ENCODE assay signal across 9 cellular contexts in the genomic region with DNA sequence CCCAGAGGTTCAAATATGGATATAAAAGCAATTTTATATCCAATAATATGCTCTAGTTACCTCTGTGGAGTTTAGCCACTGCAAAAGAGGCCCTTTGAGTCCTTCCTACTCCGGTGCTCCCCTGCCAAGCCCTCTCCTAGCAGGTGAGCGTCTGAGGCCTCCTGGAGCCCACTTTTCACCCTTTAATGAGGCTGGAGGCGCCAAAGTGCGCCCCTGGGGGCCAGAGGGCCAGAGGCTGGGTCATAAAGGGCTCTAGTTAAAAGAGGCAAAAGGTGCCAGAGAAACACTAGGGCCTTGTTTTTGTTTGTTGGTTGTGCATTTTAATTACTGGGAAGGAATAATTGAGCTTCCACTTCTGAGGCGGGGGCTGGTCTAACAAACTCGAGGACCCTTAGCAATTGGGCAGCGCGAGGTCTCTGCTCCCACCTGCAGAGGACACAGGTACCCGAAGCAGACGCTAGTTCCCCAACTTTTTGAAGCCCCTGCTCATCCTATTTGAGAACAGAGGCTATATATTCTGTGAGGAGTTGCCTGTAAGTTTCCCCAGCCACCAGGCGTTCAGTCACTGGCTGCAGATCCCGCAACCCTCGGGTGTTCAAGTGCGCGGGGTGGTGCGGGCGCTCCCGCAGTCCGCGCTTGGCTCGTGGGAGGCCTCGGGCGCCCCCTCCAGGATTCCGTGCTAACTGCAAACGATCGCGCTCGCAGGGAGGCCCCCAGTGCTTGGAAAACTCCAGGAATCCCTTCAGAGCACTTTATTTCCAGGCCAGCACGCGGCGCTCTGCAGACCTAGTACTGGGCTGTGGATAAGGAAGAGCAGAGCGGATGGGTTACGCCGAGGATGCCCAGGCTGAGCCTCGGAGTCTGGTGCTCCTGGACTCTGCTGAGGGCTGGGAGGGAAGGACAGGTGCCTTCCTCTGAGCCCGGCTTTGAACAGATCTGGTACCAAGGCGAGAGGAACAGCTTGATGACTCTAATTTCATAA. TPM values are rescaled to one million over a fixed set of nuclear protein-coding genes. Genes with fewer than 3 reads are reported as not detected.
DNase-seq lines count a peak whose midpoint lies in the region; ATAC-seq and TF ChIP-seq lines count a peak whose summit lies in the region.
"Had no signal": no experiment of that assay in that cellular context is flagged by ENCODE, and none has a peak within 500 bp of the region (broad histone marks: within the 10 kb centered on the region; RNA-seq: fewer than 3 reads in every experiment).

No MANE protein-coding gene starts in this region.

- H3K4me1 Mint-ChIP-seq in endodermal cell, result peaks cover 17% of the 10 kb centered on the region
- H3K4me1 Mint-ChIP-seq in stimulated activated naive B cell treated with anti-CD40 and anti-IgM and Interleukin-4, amounts not matched to agents 10 μg/mL and 1 μg/mL and 100 μg/mL, for 72 hours, result peaks cover 14 to 31% of the 10 kb centered on the region in 2 donors

- TF ChIP-seq CTCF in VCaP (conservative IDR thresholded peaks at IDR 0.05) (peak; percentile 79), endodermal cell (conservative IDR thresholded peaks at IDR 0.05) (peak; percentile 97), lung (IDR thresholded peaks at IDR 0.05; ENCODE audit: control extremely low read depth, extremely low read depth) (peak; percentile 54)

- 19 to 24% methylated on average over 31 to 37 of the region's 37 CpGs for WGBS in endodermal cell (ENCODE audit: insufficient coverage in 1 of 2, insufficient read length in 1 of 2), 2 experiments
- WGBS in lung, 2 donors, result 14 to 16% methylated on average over 37 of the region's 37 CpGs

- H3K9me3 ChIP-seq in endodermal cell (ENCODE audit: control insufficient read depth, low read length) (no peaks in the 10 kb centered on the region), lung (ENCODE audit: control insufficient read depth in 2 of 2, insufficient read depth in 1 of 2, low read length in 1 of 2) (no peaks in the 10 kb centered on the region)

- H3K27me3 ChIP-seq in endodermal cell (ENCODE audit: control insufficient read depth, insufficient read depth, low read length, poor library complexity, severe bottlenecking), result peaks cover 38% of the 10 kb centered on the region
- no peaks in the 10 kb centered on the region for H3K27me3 ChIP-seq in lung (ENCODE audit: control insufficient read depth, insufficient read depth)

- H3K4me3 ChIP-seq in endodermal cell (ENCODE audit: low read length) (no peak overlapping the region), lung (no peak overlapping the region)

- H3K9me3 Mint-ChIP-seq in endodermal cell, result no peaks in the 10 kb centered on the region
- H3K9me3 Mint-ChIP-seq in stimulated activated naive B cell treated with anti-CD40 and anti-IgM and Interleukin-4, amounts not matched to agents 10 μg/mL and 1 μg/mL and 100 μg/mL, for 72 hours, result peaks cover 8 to 9% of the 10 kb centered on the region in 2 donors
- H3K9me3 Mint-ChIP-seq: CD8-positive, alpha-beta memory T cell had no signal

- H3K36me3 Mint-ChIP-seq in endodermal cell (ENCODE audit: low read depth), result no peaks in the 10 kb centered on the region
- H3K36me3 Mint-ChIP-seq in stimulated activated naive B cell treated with anti-CD40 and anti-IgM and Interleukin-4, amounts not matched to agents 10 μg/mL and 1 μg/mL and 100 μg/mL, for 72 hours, result peaks cover 0 to 12% of the 10 kb centered on the region in 2 donors
- H3K36me3 Mint-ChIP-seq: CD8-positive, alpha-beta memory T cell had no signal

- peak; percentile 81 for ATAC-seq in lung (ENCODE audit: insufficient read depth, low FRiP score)
- ATAC-seq in stimulated activated naive B cell treated with anti-CD40 and anti-IgM and Interleukin-4, amounts not matched to agents 10 μg/mL and 1 μg/mL and 100 μg/mL, for 72 hours (replicated peaks), result peak; percentile 91 to 93

- peaks cover 46% of the 10 kb centered on the region for H3K27me3 Mint-ChIP-seq in endodermal cell (ENCODE audit: insufficient read depth)
- no peaks in the 10 kb centered on the region for H3K27me3 Mint-ChIP-seq in stimulated activated naive B cell treated with anti-CD40 and anti-IgM and Interleukin-4, amounts not matched to agents 10 μg/mL and 1 μg/mL and 100 μg/mL, for 72 hours

- DNase-seq in NCI-H748 (lab: John Stamatoyannopoulos, UW; ENCODE audit: unreplicated experiment) (peak; percentile 50), NCI-H748 treated with DMSO at 0.1 percent for 48 hours (lab: John Stamatoyannopoulos, UW) (no peak), HCEC 1CT (peak; percentile 74), Kasumi-1 (lab: John Stamatoyannopoulos, UW) (peak; percentile 64 to 69), endodermal cell (peak; percentile 98), lung (ENCODE audit: low spot score) (peak; percentile 56)
- DNase-seq in stimulated activated naive B cell treated with anti-CD40 and anti-IgM and Interleukin-4, amounts not matched to agents 10 μg/mL and 1 μg/mL and 100 μg/mL, for 72 hours, result peak; percentile 50

- H3K36me3 ChIP-seq in endodermal cell (ENCODE audit: control insufficient read depth, insufficient read depth, low read length) (no peaks in the 10 kb centered on the region), lung (ENCODE audit: control insufficient read depth in 2 of 2, insufficient read depth in 2 of 2, low read length in 2 of 2) (no peaks in the 10 kb centered on the region)

- H3K9ac ChIP-seq in endodermal cell (ENCODE audit: extremely low read depth, low read length, poor library complexity, severe bottlenecking), result no peak overlapping the region

- H3K27ac ChIP-seq in VCaP (no peak overlapping the region), endodermal cell (ENCODE audit: low read depth, low read length) (no peak overlapping the region), lung (ENCODE audit: low read depth in 1 of 2, low read length in 1 of 2) (no peak overlapping the region)

- no peak overlapping the region for H3K4me3 Mint-ChIP-seq in endodermal cell
- peak overlapping the region; percentile 54 to 79 for H3K4me3 Mint-ChIP-seq in stimulated activated naive B cell treated with anti-CD40 and anti-IgM and Interleukin-4, amounts not matched to agents 10 μg/mL and 1 μg/mL and 100 μg/mL, for 72 hours
- H3K4me3 Mint-ChIP-seq: CD8-positive, alpha-beta memory T cell had no signal

- H3K4me1 ChIP-seq in endodermal cell (ENCODE audit: control insufficient read depth, insufficient read depth, low read length) (no peaks in the 10 kb centered on the region), lung (ENCODE audit: control insufficient read depth in 2 of 2, insufficient read depth in 2 of 2, low read length in 2 of 2) (peaks cover 0 to 5% of the 10 kb centered on the region in 2 donors)

- H3K27ac Mint-ChIP-seq in endodermal cell, result no peak overlapping the region
- peak overlapping the region; percentile 9 for H3K27ac Mint-ChIP-seq in stimulated activated naive B cell treated with anti-CD40 and anti-IgM and Interleukin-4, amounts not matched to agents 10 μg/mL and 1 μg/mL and 100 μg/mL, for 72 hours

RNA-seq across cellular contexts. Expression of gene MSGN1, which starts 14.1 kb away (rescaled TPM):
- total RNA-seq in endodermal cell (not detected), lung (not detected)
- not detected for polyA plus RNA-seq in endodermal cell (2013, experiment 1 of 2)
- not detected for polyA plus RNA-seq in endodermal cell (2013, experiment 2 of 2)
- polyA plus RNA-seq in lung, result not detected
- total RNA-seq: CD8-positive, alpha-beta memory T cell had no signal
- polyA plus RNA-seq: CD8-positive, alpha-beta memory T cell had no signal

RNA-seq across cellular contexts. Expression of gene KCNS3, which starts 48.1 kb away (rescaled TPM):
- total RNA-seq in endodermal cell, result 10 to 100 TPM; 10.7 to 11.1 TPM
- polyA plus RNA-seq in endodermal cell (2013, experiment 1 of 2), result 3.0 TPM
- polyA plus RNA-seq in endodermal cell (2013, experiment 2 of 2), result 2.4 TPM
- total RNA-seq in lung, result 10 to 100 TPM; 18.2 to 45.9 TPM
- 10 to 100 TPM; 15.4 to 23.5 TPM for polyA plus RNA-seq in lung
- total RNA-seq: CD8-positive, alpha-beta memory T cell had no signal
- polyA plus RNA-seq: CD8-positive, alpha-beta memory T cell had no signal
